In genomic region chr5:1161108-1161831, GRCh38 we compare ENCODE assay signal across 1 cellular context.
A peak's percentile ranks its signal among the peaks of the same experiment; 100 is the strongest.
TF ChIP-seq lines count a peak whose summit lies in the region.

No MANE protein-coding gene starts in this region.

TF ChIP-seq in HepG2, 621 proteins besides CTCF, POLR2A, EP300 and RAD21 (continued from another document and continues in another):
- TF ChIP-seq ZNF609 (CRISPR knock-in tag; IDR thresholded peaks at IDR 0.05; ENCODE audit: borderline replicate concordance) = peak; percentile 32; the same call in 1 of the 2 replicates
- TF ChIP-seq SPEN (CRISPR knock-in tag; IDR thresholded peaks at IDR 0.05; ENCODE audit: low read depth) = no peak
- TF ChIP-seq IKZF1 (IDR thresholded peaks at IDR 0.05) = no peak
- TF ChIP-seq MAFF (IDR thresholded peaks at IDR 0.05; ENCODE audit: low read depth, low read length) = no peak
- no peak for TF ChIP-seq ZSCAN5A (CRISPR knock-in tag; IDR thresholded peaks at IDR 0.05; ENCODE audit: borderline replicate concordance)
- TF ChIP-seq CHCHD3 (CRISPR knock-in tag; IDR thresholded peaks at IDR 0.05) = no peak
- no peak for TF ChIP-seq RBFOX2 (IDR thresholded peaks at IDR 0.05; ENCODE audit: low read depth, low read length)
- no peak for TF ChIP-seq TAF15 (IDR thresholded peaks at IDR 0.05; ENCODE audit: low read depth, low read length, poor library complexity, severe bottlenecking)
- TF ChIP-seq LBX2 (CRISPR knock-in tag; IDR thresholded peaks at IDR 0.05; ENCODE audit: borderline replicate concordance) = no peak
- no peak for TF ChIP-seq MAFK (conservative IDR thresholded peaks at IDR 0.05 in 1 of 2, IDR thresholded peaks at IDR 0.05 in 1 of 2; ENCODE audit: low read length in 2 of 2)
- no peak for TF ChIP-seq SATB2 (CRISPR knock-in tag; IDR thresholded peaks at IDR 0.05)
- no peak for TF ChIP-seq ZC3H4 (CRISPR knock-in tag; IDR thresholded peaks at IDR 0.05; ENCODE audit: borderline replicate concordance)
- no peak; the same call in 1 of the 2 replicates for TF ChIP-seq TFE3 (CRISPR knock-in tag; IDR thresholded peaks at IDR 0.05)
- TF ChIP-seq RERE (CRISPR knock-in tag; IDR thresholded peaks at IDR 0.05; ENCODE audit: low read depth) = no peak
- TF ChIP-seq NR2F6 (IDR thresholded peaks at IDR 0.05) = no peak; the same call in 1 of the 2 replicates
- TF ChIP-seq NR2F6 (CRISPR knock-in tag; IDR thresholded peaks at IDR 0.05) = peak; percentile 72
- no peak for TF ChIP-seq ZNF615 (CRISPR knock-in tag; IDR thresholded peaks at IDR 0.05; ENCODE audit: borderline replicate concordance)
- TF ChIP-seq KAT2B (IDR thresholded peaks at IDR 0.05; ENCODE audit: borderline replicate concordance, low read depth, low read length) = no peak
- TF ChIP-seq ZNF574 (CRISPR knock-in tag; IDR thresholded peaks at IDR 0.05) = peak; percentile 36
- TF ChIP-seq ZSCAN25 (CRISPR knock-in tag; IDR thresholded peaks at IDR 0.05) = peak; percentile 22; the same call in 1 of the 2 replicates
- no peak for TF ChIP-seq ELK4 (CRISPR knock-in tag; IDR thresholded peaks at IDR 0.05; ENCODE audit: borderline replicate concordance)
- 0 out of 2 replicates have a peak, but pooled peaks have one; percentile 50 for TF ChIP-seq ZNF710 (CRISPR knock-in tag; IDR thresholded peaks at IDR 0.05; ENCODE audit: borderline replicate concordance)
- no peak for TF ChIP-seq GRHL1 (CRISPR knock-in tag; conservative IDR thresholded peaks at IDR 0.05)
- TF ChIP-seq ZNF556 (CRISPR knock-in tag; IDR thresholded peaks at IDR 0.05; ENCODE audit: borderline replicate concordance) = no peak
- TF ChIP-seq RBM39 (IDR thresholded peaks at IDR 0.05; ENCODE audit: low read depth, low read length, poor library complexity, severe bottlenecking) = no peak
- no peak for TF ChIP-seq TEF (CRISPR knock-in tag; IDR thresholded peaks at IDR 0.05)
